Comparison of ENCODE assay signal across 8 cellular contexts in the genomic region with DNA sequence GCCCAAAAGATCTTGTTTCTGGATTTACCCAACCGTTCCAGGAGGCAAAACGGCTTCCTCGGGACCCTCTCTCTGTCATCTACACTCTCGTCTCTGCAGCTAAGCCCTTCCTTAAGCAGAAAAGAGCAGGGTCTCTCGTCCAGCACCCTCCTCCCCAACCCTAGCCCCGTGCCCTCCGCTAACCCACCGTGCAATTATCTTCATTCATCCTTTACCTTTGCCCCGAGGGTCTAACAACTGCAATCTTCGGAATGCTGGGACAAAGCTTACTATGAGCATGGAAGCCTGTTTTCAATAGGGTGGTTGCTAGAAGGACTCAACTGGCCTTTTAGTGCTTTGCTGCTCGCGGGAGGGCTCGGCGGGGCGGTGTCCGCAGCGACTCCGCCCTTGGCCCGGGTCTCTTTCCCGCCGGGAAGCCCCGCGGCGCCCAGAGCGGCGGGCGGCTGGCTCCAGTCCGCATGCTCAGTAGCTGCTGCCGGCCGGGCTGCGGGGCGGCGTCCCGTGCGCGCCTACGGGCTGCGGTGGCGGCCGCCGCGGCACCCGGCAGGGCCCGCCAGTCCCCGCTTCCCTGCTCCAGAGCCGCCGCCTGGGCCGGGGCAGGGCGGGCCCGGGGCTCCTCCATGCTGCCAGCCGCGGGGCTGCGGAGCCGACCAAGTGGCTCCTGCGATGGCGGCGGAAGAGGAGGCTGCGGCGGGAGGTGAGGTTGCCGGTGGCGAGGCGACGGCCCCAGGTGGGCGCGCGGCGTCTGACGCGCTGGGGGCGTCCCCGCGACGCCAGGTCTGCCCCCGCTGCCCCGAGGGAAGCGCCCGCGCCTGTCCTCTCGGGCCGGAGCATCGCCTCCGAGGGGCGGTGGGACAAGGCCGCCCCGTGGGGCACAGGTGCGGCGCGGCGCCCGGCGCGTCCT. TPM values are rescaled to one million over a fixed set of nuclear protein-coding genes. Genes with fewer than 3 reads are reported as not detected.
DNase-seq lines count a peak whose midpoint lies in the region; ATAC-seq and TF ChIP-seq lines count a peak whose summit lies in the region.

A gene with protein sequence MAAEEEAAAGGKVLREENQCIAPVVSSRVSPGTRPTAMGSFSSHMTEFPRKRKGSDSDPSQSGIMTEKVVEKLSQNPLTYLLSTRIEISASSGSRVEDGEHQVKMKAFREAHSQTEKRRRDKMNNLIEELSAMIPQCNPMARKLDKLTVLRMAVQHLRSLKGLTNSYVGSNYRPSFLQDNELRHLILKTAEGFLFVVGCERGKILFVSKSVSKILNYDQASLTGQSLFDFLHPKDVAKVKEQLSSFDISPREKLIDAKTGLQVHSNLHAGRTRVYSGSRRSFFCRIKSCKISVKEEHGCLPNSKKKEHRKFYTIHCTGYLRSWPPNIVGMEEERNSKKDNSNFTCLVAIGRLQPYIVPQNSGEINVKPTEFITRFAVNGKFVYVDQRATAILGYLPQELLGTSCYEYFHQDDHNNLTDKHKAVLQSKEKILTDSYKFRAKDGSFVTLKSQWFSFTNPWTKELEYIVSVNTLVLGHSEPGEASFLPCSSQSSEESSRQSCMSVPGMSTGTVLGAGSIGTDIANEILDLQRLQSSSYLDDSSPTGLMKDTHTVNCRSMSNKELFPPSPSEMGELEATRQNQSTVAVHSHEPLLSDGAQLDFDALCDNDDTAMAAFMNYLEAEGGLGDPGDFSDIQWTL (plus strand): TSS at position 430 of the 904 bp plus-strand sequence. CDS start 237 bp downstream, at position 667.

- ATAC-seq in GM19023 (IDR thresholded peaks at IDR 0.05; ENCODE audit: unreplicated experiment) = peak; percentile 44
- peak; percentile 37 for ATAC-seq in HG03175 (IDR thresholded peaks at IDR 0.05; ENCODE audit: unreplicated experiment)

- DNase-seq in BE2C (peak; percentile 57), NCI-H748 treated with DMSO at 0.1 percent for 48 hours (lab: John Stamatoyannopoulos, UW) (peak; percentile 14), fibroblast of villous mesenchyme (ENCODE audit: low read depth) (peak; percentile 39), NOMO-1 treated with dmso at 0.1 percent for 144 hours (lab: John Stamatoyannopoulos, UW; ENCODE audit: unreplicated experiment) (no peak)
- peak; percentile 55 to 66 for DNase-seq in activated T-cell treated with anti-CD3 and anti-CD28 coated beads, Interleukin-2, amount 50 U/mL, for 48 hours

- no peak for TF ChIP-seq CTCF in BE2C (IDR thresholded peaks at IDR 0.05; ENCODE audit: low read depth, low read length)
- no peak for TF ChIP-seq CTCF in fibroblast of villous mesenchyme (IDR thresholded peaks at IDR 0.05; ENCODE audit: insufficient read depth, low read depth, low read length)
- no peak for TF ChIP-seq CTCF in neutrophil (IDR thresholded peaks at IDR 0.05)

- H3K36me3 ChIP-seq in BE2C = no peaks in the 10 kb centered on the region
- H3K36me3 ChIP-seq in neutrophil = peaks cover 9% of the 10 kb centered on the region

- H3K27me3 ChIP-seq in BE2C = peaks cover 46% of the 10 kb centered on the region
- peaks cover 50% of the 10 kb centered on the region for H3K27me3 ChIP-seq in neutrophil

- peak within 1 kb of the TSS; percentile 53 for H3K4me3 ChIP-seq in BE2C (ENCODE audit: low read depth, low read length)
- peak within 1 kb of the TSS; percentile 72 for H3K4me3 ChIP-seq in fibroblast of villous mesenchyme (ENCODE audit: low read depth, low read length)
- peak within 1 kb of the TSS; percentile 51 to 64 for H3K4me3 ChIP-seq in neutrophil (ENCODE audit: low read depth in 1 of 2, low read length in 1 of 2)

- H3K4me1 ChIP-seq in BE2C = no peaks in the 10 kb centered on the region
- H3K4me1 ChIP-seq in neutrophil (ENCODE audit: control insufficient read depth in 1 of 2, insufficient read depth in 1 of 2, low read depth in 1 of 2, low read length in 1 of 2) = peaks cover 13 to 23% of the 10 kb centered on the region in 2 experiments

- H3K27ac ChIP-seq in neutrophil = no peak within 1 kb of the TSS

- H3K9me3 ChIP-seq in BE2C (no peaks in the 10 kb centered on the region), neutrophil (no peaks in the 10 kb centered on the region)

RNA-seq across cellular contexts. Expression of the gene that starts here (rescaled TPM):
- polyA plus RNA-seq in BE2C (2012; ENCODE audit: insufficient read depth, insufficient read length, low read depth) = not detected
- total RNA-seq in fibroblast of villous mesenchyme = 20.0 and 21.6 TPM in 2 replicates
